Comparison of ENCODE assay signal across 24 cellular contexts in genomic region chr15:71098920-71099319, GRCh38. TPM values are rescaled to one million over a fixed set of nuclear protein-coding genes. Genes with fewer than 3 reads are reported as not detected.
"Had no signal": no experiment of that assay in that cellular context is flagged by ENCODE, and none has a peak within 500 bp of the region (broad histone marks: within the 10 kb centered on the region; RNA-seq: fewer than 3 reads in every experiment).

No MANE protein-coding gene starts in this region.

- H3K36me3 Mint-ChIP-seq: activated naive CD4-positive, alpha-beta T cell treated with anti-CD3 and anti-CD28 coated beads, Interleukin-2, amount 50 U/mL, for 24 hours had no signal

- H3K9me3 Mint-ChIP-seq: activated CD4-positive, alpha-beta memory T cell treated with anti-CD3 and anti-CD28 coated beads, Interleukin-2, amount 10 ng/mL, durations not matched to agents 7 days and 5 days; activated naive CD4-positive, alpha-beta T cell treated with anti-CD3 and anti-CD28 coated beads, Interleukin-2, amount 50 U/mL, for 24 hours had no signal

- H3K4me1 Mint-ChIP-seq: activated CD4-positive, alpha-beta memory T cell treated with anti-CD3 and anti-CD28 coated beads, Interleukin-2, amount 10 ng/mL, durations not matched to agents 7 days and 5 days; activated CD4-positive, alpha-beta T cell treated with anti-CD3 and anti-CD28 coated beads for 36 hours; activated naive CD4-positive, alpha-beta T cell treated with anti-CD3 and anti-CD28 coated beads, Interleukin-2, amount 50 U/mL, for 24 hours had no signal

- DNase-seq: activated CD4-positive, alpha-beta memory T cell treated with anti-CD3 and anti-CD28 coated beads, Interleukin-2, amount 10 ng/mL, durations not matched to agents 7 days and 5 days; activated CD4-positive, alpha-beta T cell treated with anti-CD3 and anti-CD28 coated beads for 36 hours; activated CD4-positive, alpha-beta T cell treated with anti-CD3 and anti-CD28 coated beads, Interleukin-2, amount 50 U/mL, for 1 hour; activated CD8-positive, alpha-beta memory T cell treated with anti-CD3 and anti-CD28 coated beads, Interleukin-2, amount 50 U/mL, for 4 hours; activated naive CD4-positive, alpha-beta T cell; aorta; central memory CD4-positive, alpha-beta T cell; KG1; NCI-H1092; NCI-H1694; NCI-H2029; NCI-H2107; NCI-H2171 treated with DMSO at 0.1 percent for 48 hours; NCI-H226; NCI-H526 treated with DMSO at 0.1 percent for 48 hours; NK-92 treated with Interleukin-12 subunit alpha and Interleukin-12 subunit beta, amount 100 ng/mL, for 24 hours; OCI-M1; SHP77 treated with DMSO at 0.1 percent for 48 hours; T-helper 1 cell; WERI-Rb-1 had no signal

- ATAC-seq: activated CD4-positive, alpha-beta T cell treated with anti-CD3 and anti-CD28 coated beads for 36 hours had no signal

- H3K4me3 Mint-ChIP-seq: activated CD4-positive, alpha-beta memory T cell treated with anti-CD3 and anti-CD28 coated beads, Interleukin-2, amount 10 ng/mL, durations not matched to agents 7 days and 5 days; activated CD4-positive, alpha-beta T cell treated with anti-CD3 and anti-CD28 coated beads for 36 hours; activated naive CD4-positive, alpha-beta T cell treated with anti-CD3 and anti-CD28 coated beads, Interleukin-2, amount 50 U/mL, for 24 hours had no signal

- H3K36me3 ChIP-seq: WERI-Rb-1 had no signal

- H3K27ac ChIP-seq: WERI-Rb-1 had no signal

- H3K27ac Mint-ChIP-seq: activated CD4-positive, alpha-beta memory T cell treated with anti-CD3 and anti-CD28 coated beads, Interleukin-2, amount 10 ng/mL, durations not matched to agents 7 days and 5 days; activated CD4-positive, alpha-beta T cell treated with anti-CD3 and anti-CD28 coated beads for 36 hours; activated naive CD4-positive, alpha-beta T cell treated with anti-CD3 and anti-CD28 coated beads, Interleukin-2, amount 50 U/mL, for 24 hours had no signal

- FAIRE-seq: bronchial epithelial cell, RCC 7860 had no signal

RNA-seq across cellular contexts. Expression of gene THSD4, which starts 16.4 kb away (rescaled TPM):
- total RNA-seq: activated CD4-positive, alpha-beta T cell treated with anti-CD3 and anti-CD28 coated beads for 36 hours; T-helper 2 cell treated with Interferon-gamma antibody and Interleukin-4, amounts not matched to agents 100 ng/mL and 5 ng/mL, for 36 hours had no signal
